ENCODE assay signal across 8 cellular contexts in the genomic region with DNA sequence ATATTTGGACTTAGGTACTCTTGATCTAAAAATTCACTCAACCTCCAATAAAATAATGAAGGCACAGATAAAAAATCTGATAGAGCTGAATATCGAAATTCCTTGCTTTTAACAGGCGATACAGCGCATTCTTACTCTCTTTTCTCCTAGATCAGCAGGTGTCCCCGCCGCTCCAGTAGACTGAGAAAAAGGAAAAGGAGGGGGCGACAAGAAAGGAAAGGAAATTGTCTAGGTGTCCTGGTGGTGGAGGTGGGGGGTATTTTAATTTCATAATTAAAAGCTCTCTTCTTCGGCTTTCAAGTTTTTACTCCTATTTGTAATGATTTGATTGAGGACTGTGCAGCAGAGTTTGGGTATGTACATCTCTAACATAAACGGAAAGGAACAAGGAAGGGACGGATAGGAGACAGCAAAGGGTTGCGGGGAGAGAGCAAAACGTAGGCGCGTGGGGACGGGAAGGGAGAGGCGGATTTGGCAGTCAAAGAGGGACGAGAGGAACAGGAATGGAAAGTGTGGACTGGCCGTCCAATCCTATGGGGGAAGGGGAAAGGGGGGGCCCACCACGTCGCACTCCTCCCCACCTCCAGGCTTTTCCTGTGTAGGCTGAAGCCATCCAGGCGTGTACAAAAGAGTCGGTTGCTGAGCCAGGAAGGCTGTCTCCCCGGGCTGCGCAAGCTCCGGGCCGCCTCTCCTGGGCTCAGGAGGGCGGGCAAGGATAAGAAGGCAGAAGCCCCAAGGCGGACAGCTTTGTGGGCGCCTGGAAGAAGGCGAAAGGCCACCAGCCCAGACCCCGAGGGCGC. TPM values are rescaled to one million over a fixed set of nuclear protein-coding genes. Genes with fewer than 3 reads are reported as not detected.
DNase-seq lines count a peak whose midpoint lies in the region; ATAC-seq, FAIRE-seq and TF ChIP-seq lines count a peak whose summit lies in the region.

No MANE protein-coding gene starts in this region.

- no peaks in the 10 kb centered on the region for H3K27me3 ChIP-seq in neural cell (ENCODE audit: insufficient read depth, low read depth, low read length)

- H3K27me3 Mint-ChIP-seq in activated naive CD4-positive, alpha-beta T cell treated with anti-CD3 and anti-CD28 coated beads, Interleukin-2, amount 10 ng/mL, durations not matched to agents 7 days and 5 days = peaks cover 24% of the 10 kb centered on the region
- no peaks in the 10 kb centered on the region for H3K27me3 Mint-ChIP-seq in type B pancreatic cell

- H3K9ac ChIP-seq in neural cell (ENCODE audit: low read length) = peak overlapping the region; percentile 99

- no peaks in the 10 kb centered on the region for H4K20me1 ChIP-seq in neural cell (ENCODE audit: insufficient read depth)

- peaks cover 11% of the 10 kb centered on the region for H3F3A ChIP-seq in neural cell (ENCODE audit: insufficient read depth, low read length, poor library complexity, severe bottlenecking)

- TF ChIP-seq EP300 in neural cell (conservative IDR thresholded peaks at IDR 0.05; ENCODE audit: poor library complexity, severe bottlenecking) = no peak

- H3K79me2 ChIP-seq in neural cell (replicated peaks; ENCODE audit: insufficient read depth, low read length) = peaks cover 30% of the 10 kb centered on the region

- peak overlapping the region; percentile 97 for H2AFZ ChIP-seq in neural cell (ENCODE audit: low read depth, low read length)

- H3K4me3 ChIP-seq in neural cell (ENCODE audit: low read length) = peak overlapping the region; percentile 86

- peak overlapping the region; percentile 76 for H3K4me3 Mint-ChIP-seq in activated naive CD4-positive, alpha-beta T cell treated with anti-CD3 and anti-CD28 coated beads, Interleukin-2, amount 10 ng/mL, durations not matched to agents 7 days and 5 days
- peak overlapping the region; percentile 92 for H3K4me3 Mint-ChIP-seq in type B pancreatic cell

- H3K36me3 ChIP-seq in neural cell (ENCODE audit: insufficient read depth, low read length) = no peaks in the 10 kb centered on the region

- DNase-seq in D341Med (ENCODE audit: low spot score) (peak; percentile 63), NCI-H526 treated with DMSO at 0.1 percent for 48 hours (lab: John Stamatoyannopoulos, UW) (peak; percentile 82), frontal cortex (ENCODE audit: low spot score in 2 of 2) (peak; percentile 54 to 63), type B pancreatic cell (ENCODE audit: extremely low spot score, unreplicated experiment) (peak; percentile 77)
- DNase-seq in activated naive CD4-positive, alpha-beta T cell treated with anti-CD3 and anti-CD28 coated beads, Interleukin-2, amount 10 ng/mL, durations not matched to agents 7 days and 5 days = peak; percentile 50

- CTCF ChIA-PET in activated naive CD4-positive, alpha-beta T cell treated with anti-CD3 and anti-CD28 coated beads, Interleukin-2, amount 10 ng/mL, durations not matched to agents 7 days and 5 days (lab: Charles Lee) = interaction anchor here (1.2 kb wide), 1 partner anchor 226 kb away, joined by 4 read pairs; no protein-coding TSS in a partner anchor

- peaks cover 17% of the 10 kb centered on the region for H3K4me1 Mint-ChIP-seq in activated naive CD4-positive, alpha-beta T cell treated with anti-CD3 and anti-CD28 coated beads, Interleukin-2, amount 10 ng/mL, durations not matched to agents 7 days and 5 days
- peaks cover 24% of the 10 kb centered on the region for H3K4me1 Mint-ChIP-seq in type B pancreatic cell (ENCODE audit: unreplicated experiment)

- H3K4me2 ChIP-seq in neural cell (ENCODE audit: low read length) = peak overlapping the region; percentile 98

- TF ChIP-seq RAD21 in neural cell (conservative IDR thresholded peaks at IDR 0.05) = no peak

- H3K27ac Mint-ChIP-seq in activated naive CD4-positive, alpha-beta T cell treated with anti-CD3 and anti-CD28 coated beads, Interleukin-2, amount 10 ng/mL, durations not matched to agents 7 days and 5 days = peak overlapping the region; percentile 81
- H3K27ac Mint-ChIP-seq in type B pancreatic cell = peak overlapping the region; percentile 94

- no peaks in the 10 kb centered on the region for H3K9me3 ChIP-seq in neural cell (ENCODE audit: low read length)

- ATAC-seq in GM19438 (IDR thresholded peaks at IDR 0.05; ENCODE audit: low read depth, unreplicated experiment) (peak; percentile 33), HG03520 (IDR thresholded peaks at IDR 0.05; ENCODE audit: unreplicated experiment) (peak; percentile 14)

- no peaks in the 10 kb centered on the region for H3K9me2 ChIP-seq in neural cell (ENCODE audit: insufficient read depth, low read length)

- H3K36me3 Mint-ChIP-seq in activated naive CD4-positive, alpha-beta T cell treated with anti-CD3 and anti-CD28 coated beads, Interleukin-2, amount 10 ng/mL, durations not matched to agents 7 days and 5 days = no peaks in the 10 kb centered on the region
- H3K36me3 Mint-ChIP-seq in type B pancreatic cell = no peaks in the 10 kb centered on the region

- no peak for FAIRE-seq in frontal cortex (lab: Jason Lieb, UNC)

- H3K9me3 Mint-ChIP-seq in activated naive CD4-positive, alpha-beta T cell treated with anti-CD3 and anti-CD28 coated beads, Interleukin-2, amount 10 ng/mL, durations not matched to agents 7 days and 5 days = no peaks in the 10 kb centered on the region
- no peaks in the 10 kb centered on the region for H3K9me3 Mint-ChIP-seq in type B pancreatic cell

- peak; percentile 28 for TF ChIP-seq CTCF in neural cell (IDR thresholded peaks at IDR 0.05; ENCODE audit: poor library complexity, severe bottlenecking)
- no peak for TF ChIP-seq CTCF in type B pancreatic cell (conservative IDR thresholded peaks at IDR 0.05)

- H3K27ac ChIP-seq in neural cell (ENCODE audit: low read length) = peak overlapping the region; percentile 98

TF ChIP-seq in neural cell, 6 proteins besides CTCF, POLR2A, EP300 and RAD21:
- TF ChIP-seq TAF1 (IDR thresholded peaks at IDR 0.05; ENCODE audit: low read depth) = peak; percentile 88
- TF ChIP-seq MXI1 (conservative IDR thresholded peaks at IDR 0.05; ENCODE audit: poor library complexity, severe bottlenecking) = no peak
- TF ChIP-seq, protein P1, sequence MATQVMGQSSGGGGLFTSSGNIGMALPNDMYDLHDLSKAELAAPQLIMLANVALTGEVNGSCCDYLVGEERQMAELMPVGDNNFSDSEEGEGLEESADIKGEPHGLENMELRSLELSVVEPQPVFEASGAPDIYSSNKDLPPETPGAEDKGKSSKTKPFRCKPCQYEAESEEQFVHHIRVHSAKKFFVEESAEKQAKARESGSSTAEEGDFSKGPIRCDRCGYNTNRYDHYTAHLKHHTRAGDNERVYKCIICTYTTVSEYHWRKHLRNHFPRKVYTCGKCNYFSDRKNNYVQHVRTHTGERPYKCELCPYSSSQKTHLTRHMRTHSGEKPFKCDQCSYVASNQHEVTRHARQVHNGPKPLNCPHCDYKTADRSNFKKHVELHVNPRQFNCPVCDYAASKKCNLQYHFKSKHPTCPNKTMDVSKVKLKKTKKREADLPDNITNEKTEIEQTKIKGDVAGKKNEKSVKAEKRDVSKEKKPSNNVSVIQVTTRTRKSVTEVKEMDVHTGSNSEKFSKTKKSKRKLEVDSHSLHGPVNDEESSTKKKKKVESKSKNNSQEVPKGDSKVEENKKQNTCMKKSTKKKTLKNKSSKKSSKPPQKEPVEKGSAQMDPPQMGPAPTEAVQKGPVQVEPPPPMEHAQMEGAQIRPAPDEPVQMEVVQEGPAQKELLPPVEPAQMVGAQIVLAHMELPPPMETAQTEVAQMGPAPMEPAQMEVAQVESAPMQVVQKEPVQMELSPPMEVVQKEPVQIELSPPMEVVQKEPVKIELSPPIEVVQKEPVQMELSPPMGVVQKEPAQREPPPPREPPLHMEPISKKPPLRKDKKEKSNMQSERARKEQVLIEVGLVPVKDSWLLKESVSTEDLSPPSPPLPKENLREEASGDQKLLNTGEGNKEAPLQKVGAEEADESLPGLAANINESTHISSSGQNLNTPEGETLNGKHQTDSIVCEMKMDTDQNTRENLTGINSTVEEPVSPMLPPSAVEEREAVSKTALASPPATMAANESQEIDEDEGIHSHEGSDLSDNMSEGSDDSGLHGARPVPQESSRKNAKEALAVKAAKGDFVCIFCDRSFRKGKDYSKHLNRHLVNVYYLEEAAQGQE (IDR thresholded peaks at IDR 0.05; ENCODE audit: borderline replicate concordance) = peak; percentile 81
- TF ChIP-seq EZH2 (IDR thresholded peaks at IDR 0.05; ENCODE audit: borderline replicate concordance, insufficient read depth, low read length, poor library complexity, severe bottlenecking) = no peak
- TF ChIP-seq POLR2AphosphoS5 (IDR thresholded peaks at IDR 0.05) = peak; percentile 57

RNA-seq across cellular contexts. Expression of a gene that starts 0.9 kb away (rescaled TPM):
- total RNA-seq in frontal cortex (58.3 TPM), type B pancreatic cell (ENCODE audit: low replicate concordance) (6.3 and 18.2 TPM in 2 replicates)
- 78.8 and 87.6 TPM in 2 replicates for polyA plus RNA-seq in neural cell
- 114 and 139 TPM in 2 replicates for polyA minus RNA-seq in neural cell

Comparison
In these comparisons a context has a peak if more than half of its experiments do, and no peak if none do; other contexts are left out.
1. Peak in every context shown above with its lines: DNase-seq, ATAC-seq, H3K4me3 ChIP-seq and H3K27ac ChIP-seq.